Comparison of ENCODE assay signal across 2 cellular contexts in genomic region chr1:18038051-18038450, GRCh38.
A peak's percentile ranks its signal among the peaks of the same experiment; 100 is the strongest.
TF ChIP-seq lines count a peak whose summit lies in the region.

No MANE protein-coding gene starts in this region.

TF ChIP-seq in GM12878, 131 proteins besides CTCF, POLR2A, EP300 and RAD21:
- TF ChIP-seq IKZF1 (conservative IDR thresholded peaks at IDR 0.05), result no peak
- TF ChIP-seq ZNF24 (IDR thresholded peaks at IDR 0.05), result peak; percentile 81

TF ChIP-seq in H1, 55 proteins besides CTCF, POLR2A, EP300 and RAD21:
- no peak for TF ChIP-seq SIRT6 (IDR thresholded peaks at IDR 0.05; ENCODE audit: low read length)
- no peak for TF ChIP-seq TAF7 (optimal IDR thresholded peaks at IDR 0.05; ENCODE audit: borderline replicate concordance, low read depth, low read length)
- no peak for TF ChIP-seq ATF2 (IDR thresholded peaks at IDR 0.05; ENCODE audit: low read length)
- TF ChIP-seq SP1 (IDR thresholded peaks at IDR 0.05; ENCODE audit: low read depth, low read length), result no peak
- TF ChIP-seq HDAC2 (IDR thresholded peaks at IDR 0.05; ENCODE audit: borderline replicate concordance in 1 of 2, low read depth in 2 of 2, low read length in 2 of 2), result no peak
- TF ChIP-seq JUND (IDR thresholded peaks at IDR 0.05; ENCODE audit: low read length), result no peak
- TF ChIP-seq PHF8 (conservative IDR thresholded peaks at IDR 0.05; ENCODE audit: low read depth, low read length), result no peak
- no peak for TF ChIP-seq RBBP5 (IDR thresholded peaks at IDR 0.05; ENCODE audit: borderline replicate concordance, low read depth, low read length)
- no peak for TF ChIP-seq MAFK (IDR thresholded peaks at IDR 0.05; ENCODE audit: low read depth, low read length)
- TF ChIP-seq CBX5 (IDR thresholded peaks at IDR 0.05; ENCODE audit: low read depth, low read length), result no peak
- TF ChIP-seq KDM4A (IDR thresholded peaks at IDR 0.05; ENCODE audit: low read depth, low read length, severe bottlenecking), result no peak
- no peak for TF ChIP-seq USF2 (IDR thresholded peaks at IDR 0.05; ENCODE audit: low read length)
- no peak for TF ChIP-seq SP2 (IDR thresholded peaks at IDR 0.05; ENCODE audit: low read length)
- no peak for TF ChIP-seq SRF (IDR thresholded peaks at IDR 0.05; ENCODE audit: low read depth, low read length)
- no peak for TF ChIP-seq MAX (IDR thresholded peaks at IDR 0.05)
- TF ChIP-seq POLR2AphosphoS5 (IDR thresholded peaks at IDR 0.05; ENCODE audit: low read depth, low read length), result no peak
